In genomic region chr15:63611217-63611616, GRCh38 we compare ENCODE assay signal across 9 cellular contexts. TPM values are rescaled to one million over a fixed set of nuclear protein-coding genes. Genes with fewer than 3 reads are reported as not detected.
DNase-seq lines count a peak whose midpoint lies in the region; ATAC-seq and TF ChIP-seq lines count a peak whose summit lies in the region.
"Had no signal": no experiment of that assay in that cellular context is flagged by ENCODE, and none has a peak within 500 bp of the region (broad histone marks: within the 10 kb centered on the region; RNA-seq: fewer than 3 reads in every experiment).

No MANE protein-coding gene starts in this region.

- H3K4me1 Mint-ChIP-seq in chondrocyte (ENCODE audit: low read depth) (peaks cover 21% of the 10 kb centered on the region), neural progenitor cell (peaks cover 38% of the 10 kb centered on the region)

- no peak overlapping the region for H3K4me3 Mint-ChIP-seq in chondrocyte (ENCODE audit: unreplicated experiment)
- H3K4me3 Mint-ChIP-seq in neural progenitor cell = no peak overlapping the region

- peak overlapping the region; percentile 70; the same call in 1 of the 2 replicates for H3K9ac ChIP-seq in BLaER1
- H3K9ac ChIP-seq in neural progenitor cell = no peak overlapping the region

- peaks cover 23% of the 10 kb centered on the region for H3F3A ChIP-seq in neural progenitor cell (ENCODE audit: low read depth)

- peak overlapping the region; percentile 96 for H3K27ac Mint-ChIP-seq in chondrocyte (ENCODE audit: unreplicated experiment)
- H3K27ac Mint-ChIP-seq in neural progenitor cell = peak overlapping the region; percentile 86

- DNase-seq in MV-4-11 (lab: John Stamatoyannopoulos, UW) (peak; percentile 33), chondrocyte (ENCODE audit: low spot score) (no peak), neural progenitor cell (ENCODE audit: low spot score) (peak; percentile 18), DMS153 (lab: John Stamatoyannopoulos, UW) (no peak), NCI-H748 (lab: John Stamatoyannopoulos, UW; ENCODE audit: unreplicated experiment) (no peak)

- H3K9me3 ChIP-seq in BLaER1 (no peaks in the 10 kb centered on the region), neural progenitor cell (ENCODE audit: low read depth) (no peaks in the 10 kb centered on the region)

- peak overlapping the region; percentile 83; the same call in 1 of the 2 replicates for H3K27ac ChIP-seq in BLaER1
- H3K27ac ChIP-seq in neural progenitor cell = no peak overlapping the region

- H4K20me1 ChIP-seq in BLaER1 (no peaks in the 10 kb centered on the region), neural progenitor cell (ENCODE audit: low read depth) (peaks cover 5% of the 10 kb centered on the region)

- no peak overlapping the region for H2AFZ ChIP-seq in neural progenitor cell (replicated peaks)

- H3K27me3 ChIP-seq in BLaER1 (no peaks in the 10 kb centered on the region), neural progenitor cell (no peaks in the 10 kb centered on the region)

- H3K36me3 ChIP-seq in BLaER1 = peaks cover 75% of the 10 kb centered on the region
- no peaks in the 10 kb centered on the region for H3K36me3 ChIP-seq in neural progenitor cell

- H3K4me3 ChIP-seq in BLaER1 = no peak overlapping the region
- H3K4me3 ChIP-seq in neural progenitor cell = no peak overlapping the region

- ATAC-seq in HG02588 (IDR thresholded peaks at IDR 0.05; ENCODE audit: unreplicated experiment) (no peak), HG03565 (IDR thresholded peaks at IDR 0.05; ENCODE audit: unreplicated experiment) (no peak)

- H3K79me2 ChIP-seq in neural progenitor cell (ENCODE audit: low read depth) = no peaks in the 10 kb centered on the region

- H3K4me2 ChIP-seq in BLaER1 = peak overlapping the region; percentile 68; the same call in 1 of the 2 replicates
- peak overlapping the region; percentile 45 for H3K4me2 ChIP-seq in neural progenitor cell

- H3K36me3 Mint-ChIP-seq in chondrocyte (ENCODE audit: low read depth) = peaks cover 27% of the 10 kb centered on the region
- peaks cover 37% of the 10 kb centered on the region for H3K36me3 Mint-ChIP-seq in neural progenitor cell

- H3K9me3 Mint-ChIP-seq in chondrocyte (ENCODE audit: low read depth) = no peaks in the 10 kb centered on the region
- no peaks in the 10 kb centered on the region for H3K9me3 Mint-ChIP-seq in neural progenitor cell

- H3K27me3 Mint-ChIP-seq in chondrocyte (ENCODE audit: low read depth) (no peaks in the 10 kb centered on the region), neural progenitor cell (ENCODE audit: insufficient read depth, low read depth) (no peaks in the 10 kb centered on the region)

- H3K4me1 ChIP-seq in BLaER1 = peaks cover 26% of the 10 kb centered on the region
- peaks cover 17% of the 10 kb centered on the region for H3K4me1 ChIP-seq in neural progenitor cell

- TF ChIP-seq CTCF in chondrocyte (IDR thresholded peaks at IDR 0.05) = no peak
- TF ChIP-seq CTCF in neural progenitor cell (IDR thresholded peaks at IDR 0.05) = no peak

RNA-seq across cellular contexts. Expression of gene FBXL22, which starts 14.0 kb away (rescaled TPM):
- total RNA-seq in chondrocyte = 2.8 to 3.9 TPM (median 2.9 TPM) in 3 replicates
- total RNA-seq in neural progenitor cell (ENCODE audit: low replicate concordance) = 0.43 and 0.71 TPM in 2 replicates
- total RNA-seq: SK-MEL-5 had no signal

Comparison
In these comparisons a context has a peak if more than half of its experiments do, and no peak if none do; other contexts are left out.
1. DNase-seq: peak in MV-4-11 (single experiment) and neural progenitor cell (single experiment); none in chondrocyte (single experiment), DMS153 (single experiment) and NCI-H748 (single experiment).